In the genomic region with DNA sequence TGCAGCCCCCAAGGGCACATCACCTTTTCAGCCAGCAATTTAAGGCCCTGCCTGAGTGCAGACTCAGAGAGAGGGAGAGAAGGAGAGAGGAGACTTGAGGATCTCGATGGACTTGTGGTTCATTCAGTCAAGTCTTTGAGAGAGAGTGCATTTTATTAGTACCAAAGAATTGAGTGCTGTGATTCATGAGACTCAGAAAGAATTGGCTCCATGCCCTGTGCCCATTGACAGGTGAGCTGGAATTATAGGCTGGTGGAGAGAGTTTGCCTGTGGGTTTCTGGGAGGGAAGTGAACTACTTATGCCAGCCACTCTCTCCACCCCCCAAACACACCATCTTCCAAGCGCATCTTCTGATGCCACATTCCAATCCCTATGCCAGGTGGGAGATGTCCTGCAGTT, we compare ENCODE assay signal across 26 cellular contexts.
"Had no signal": no experiment of that assay in that cellular context is flagged by ENCODE, and none has a peak within 500 bp of the region (broad histone marks: within the 10 kb centered on the region; RNA-seq: fewer than 3 reads in every experiment).

No MANE protein-coding gene starts in this region.

- FAIRE-seq: endothelial cell of umbilical vein had no signal

- DNase-seq: activated CD4-positive, alpha-beta memory T cell treated with anti-CD3 and anti-CD28 coated beads for 36 hours; activated CD4-positive, alpha-beta T cell treated with anti-CD3 and anti-CD28 coated beads, Interleukin-2, amount 10 ng/mL, durations not matched to agents 24 days and 14 days; activated CD4-positive, CD25-positive, alpha-beta regulatory T cell treated with anti-CD3 and anti-CD28 coated beads, Interleukin-2, amount 50 U/mL, for 72 hours; activated CD8-positive, alpha-beta memory T cell treated with anti-CD3 and anti-CD28 coated beads, Interleukin-2, amount 50 U/mL, for 4 hours; activated gamma-delta T cell; activated naive CD4-positive, alpha-beta T cell treated with anti-CD3 and anti-CD28 coated beads, Interleukin-2, amount 10 ng/mL, durations not matched to agents 7 days and 5 days; activated naive CD8-positive, alpha-beta T cell treated with anti-CD3 and anti-CD28 coated beads, Interleukin-2, amount 10 ng/mL, durations not matched to agents 7 days and 5 days; activated T-cell treated with anti-CD3 and anti-CD28 coated beads, Interleukin-2, amount 50 U/mL, for 24 hours; brain microvascular endothelial cell; central memory CD4-positive, alpha-beta T cell; foreskin fibroblast; head of caudate nucleus; kidney glomerular epithelial cell; left lung; lower lobe of right lung; mesendoderm; ovary; psoas muscle; stimulated activated CD4-positive, alpha-beta T cell treated with anti-CD3 and anti-CD28 coated beads, Interleukin-1b, Interleukin-23, amount 100 ng/mL, for 48 hours; stimulated activated CD4-positive, alpha-beta T cell treated with anti-CD3 and anti-CD28 coated beads, Interleukin-4, amount 100 ng/mL, for 4 hours; stimulated activated CD8-positive, alpha-beta memory T cell treated with anti-CD3 and anti-CD28 coated beads, Interleukin-4, amount 100 ng/mL, for 48 hours; stimulated activated naive CD8-positive, alpha-beta T cell treated with anti-CD3 and anti-CD28 coated beads, Interleukin-15, amount 100 ng/mL, for 72 hours; substantia nigra had no signal

- ATAC-seq: esophagus mucosa; left lung; lower lobe of right lung; psoas muscle; stimulated activated memory B cell treated with anti-CD40 and anti-IgM and Interleukin-4, amounts not matched to agents 10 μg/mL and 1 μg/mL and 100 μg/mL, for 72 hours; stimulated activated naive CD8-positive, alpha-beta T cell treated with anti-CD3 and anti-CD28 coated beads, Interleukin-15, amount 100 ng/mL, for 72 hours had no signal
